17 cellular contexts compared by ENCODE assay signal in the genomic region with DNA sequence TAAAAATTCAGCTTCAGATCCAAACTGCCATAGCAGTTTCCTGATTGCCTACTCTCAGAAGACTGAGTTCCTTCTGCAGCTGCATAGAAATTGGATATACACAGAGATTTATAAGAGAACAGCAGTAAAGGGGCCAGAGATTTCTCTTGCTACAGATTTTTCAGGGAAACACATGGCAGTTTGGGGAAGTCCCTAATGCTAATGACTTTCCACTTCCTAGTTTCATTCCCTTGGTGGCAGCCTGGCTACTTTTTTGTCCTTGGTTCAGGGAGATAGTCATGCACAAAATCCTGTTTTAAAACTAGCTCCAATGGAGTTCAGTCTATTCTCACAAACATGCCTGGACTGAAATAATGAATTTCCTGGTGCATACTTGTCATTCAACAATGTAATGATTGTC.
A peak's percentile ranks its signal among the peaks of the same experiment; 100 is the strongest.
DNase-seq lines count a peak whose midpoint lies in the region; ATAC-seq, FAIRE-seq and TF ChIP-seq lines count a peak whose summit lies in the region.
"Had no signal": no experiment of that assay in that cellular context is flagged by ENCODE, and none has a peak within 500 bp of the region (broad histone marks: within the 10 kb centered on the region; RNA-seq: fewer than 3 reads in every experiment).

No MANE protein-coding gene starts in this region.

- no peaks in the 10 kb centered on the region for H3K79me2 ChIP-seq in H1 (ENCODE audit: control insufficient read depth in 1 of 2, insufficient read depth in 2 of 2, low read length in 2 of 2)

- H2BK12ac ChIP-seq in H1 (ENCODE audit: low read depth, low read length) = no peak overlapping the region

- no peak overlapping the region for H2BK120ac ChIP-seq in H1 (replicated peaks; ENCODE audit: low read depth, low read length)

- H3K23me2 ChIP-seq in H1 (ENCODE audit: low read depth, low read length) = no peaks in the 10 kb centered on the region

- TF ChIP-seq CTCF in H1 (IDR thresholded peaks at IDR 0.05; ENCODE audit: control extremely low read depth in 1 of 3, insufficient read depth in 1 of 3, low read depth in 1 of 3, low read length in 3 of 3) = no peak
- no peak for TF ChIP-seq CTCF in brain microvascular endothelial cell (IDR thresholded peaks at IDR 0.05; ENCODE audit: low read depth, low read length, missing control alignments)

- CTCF ChIA-PET in H1 (lab: Charles Lee; ENCODE audit: partially characterized antibody) = interaction anchor here (0.6 to 1.2 kb wide), 4 partner anchors 9 to 419 kb away, joined by 3 to 5 read pairs (median 3); no protein-coding TSS in a partner anchor

- no peak for TF ChIP-seq RAD21 in H1 (IDR thresholded peaks at IDR 0.05 in 1 of 2, conservative IDR thresholded peaks at IDR 0.05 in 1 of 2; ENCODE audit: low read depth in 2 of 2, low read length in 2 of 2)

- H2BK20ac ChIP-seq in H1 (ENCODE audit: low read length) = no peak overlapping the region

- no peaks in the 10 kb centered on the region for H3K36me3 ChIP-seq in H1 (ENCODE audit: control insufficient read depth in 2 of 4, insufficient read depth in 4 of 4, low read length in 3 of 4)
- H3K36me3 ChIP-seq in brain microvascular endothelial cell (replicated peaks) = no peaks in the 10 kb centered on the region
- H3K36me3 ChIP-seq: Peyer's patch had no signal

- no peak overlapping the region for H2AK5ac ChIP-seq in H1 (ENCODE audit: low read depth, low read length)

- no peak for FAIRE-seq in H1 (lab: Jason Lieb, UNC)
- FAIRE-seq: G401.6, GM12891, HTR-8/SVneo had no signal

- no peak overlapping the region for H3K56ac ChIP-seq in H1 (replicated peaks; ENCODE audit: insufficient read length, low read depth, low read length)

- H3K4me2 ChIP-seq in H1 (ENCODE audit: insufficient read depth in 1 of 2, low read depth in 2 of 2, low read length in 2 of 2) = no peak overlapping the region
- H3K4me2 ChIP-seq: A549 had no signal

- no peak overlapping the region for H3K23ac ChIP-seq in H1 (ENCODE audit: insufficient read length)

- no peaks in the 10 kb centered on the region for H3K4me1 ChIP-seq in H1 (replicated peaks in 1 of 4; ENCODE audit: control insufficient read depth in 3 of 4, insufficient read depth in 4 of 4, low read length in 3 of 4)
- H3K4me1 ChIP-seq: A549, Caco-2, Peyer's patch had no signal

- H2BK15ac ChIP-seq in H1 (ENCODE audit: low read length) = no peak overlapping the region

- peak overlapping the region; percentile 61 for H2AFZ ChIP-seq in H1 (ENCODE audit: low read length)

- H3K14ac ChIP-seq in H1 (ENCODE audit: insufficient read length) = no peak overlapping the region

- TF ChIP-seq POLR2A in H1 (IDR thresholded peaks at IDR 0.05; ENCODE audit: control extremely low read depth in 1 of 2, low read depth in 2 of 2, low read length in 2 of 2) = no peak

- H4K5ac ChIP-seq in H1 (ENCODE audit: insufficient read length, low read depth, low read length) = no peak overlapping the region

- peak; percentile 29 for DNase-seq in Ammon's horn (ENCODE audit: low spot score)
- DNase-seq in M059J (ENCODE audit: low read depth) = peak; percentile 32
- no peak for DNase-seq in H1 (ENCODE audit: low read depth in 1 of 2, low spot score in 2 of 2)
- DNase-seq in pons (ENCODE audit: low spot score) = peak; percentile 42
- DNase-seq in brain microvascular endothelial cell = no peak
- no peak for DNase-seq in KG1 (lab: John Stamatoyannopoulos, UW)
- DNase-seq: Caco-2, DMS79 treated with DMSO at 0.1 percent for 48 hours, NCI-H1105, NCI-H1694 treated with DMSO at 0.1 percent for 48 hours, Peyer's patch, SHP77 treated with DMSO at 0.1 percent for 48 hours had no signal

- H3K27ac ChIP-seq in H1 (ENCODE audit: low read depth, low read length) (no peak overlapping the region), brain microvascular endothelial cell (no peak overlapping the region)
- H3K27ac ChIP-seq: A549, Peyer's patch had no signal

- POLR2A ChIA-PET in H1 (lab: Charles Lee; ENCODE audit: partially characterized antibody) = no interaction called here

- no peak overlapping the region for H3K4ac ChIP-seq in H1 (replicated peaks; ENCODE audit: insufficient read length, low read depth, low read length)

- no peak overlapping the region for H3K18ac ChIP-seq in H1 (ENCODE audit: extremely low read depth, low read length)

- H3K27me3 ChIP-seq in H1 (replicated peaks in 1 of 4; ENCODE audit: control insufficient read depth in 3 of 4, extremely low read depth in 1 of 4, insufficient read depth in 3 of 4, low read length in 3 of 4) (peaks cover 0 to 1% (median 0%) of the 10 kb centered on the region in 4 experiments; a peak in 1 of 7 replicates), brain microvascular endothelial cell (replicated peaks) (no peaks in the 10 kb centered on the region)
- H3K27me3 ChIP-seq: Peyer's patch had no signal

- H3K4me3 ChIP-seq in H1 (ENCODE audit: extremely low read depth in 1 of 4, insufficient read depth in 2 of 4, low read depth in 3 of 4, low read length in 4 of 4) = no peak overlapping the region
- no peak overlapping the region for H3K4me3 ChIP-seq in brain microvascular endothelial cell (ENCODE audit: low read depth, low read length)
- H3K4me3 ChIP-seq: A549, Peyer's patch had no signal

- no peak for TF ChIP-seq EP300 in H1 (IDR thresholded peaks at IDR 0.05; ENCODE audit: borderline replicate concordance in 1 of 2, low read depth in 2 of 2, low read length in 2 of 2)

- H2BK5ac ChIP-seq in H1 (ENCODE audit: low read depth, low read length) = no peak overlapping the region

- in situ Hi-C loops in brain microvascular endothelial cell (cut with HindIII; ENCODE audit: low pct_ligation_motif_present, low sequenced_read_pairs) = no loop called here

- no peaks in the 10 kb centered on the region for H3K79me1 ChIP-seq in H1 (ENCODE audit: low read depth, low read length)

- H4K8ac ChIP-seq in H1 (ENCODE audit: extremely low read depth, insufficient read depth, low read length) = no peak overlapping the region

- ATAC-seq in GM21367 (IDR thresholded peaks at IDR 0.05; ENCODE audit: unreplicated experiment) = no peak
- ATAC-seq: A549 had no signal

- no peak overlapping the region for H4K91ac ChIP-seq in H1 (replicated peaks; ENCODE audit: insufficient read length, low read length)

- H3K9ac ChIP-seq in H1 (replicated peaks in 1 of 4; ENCODE audit: extremely low read depth in 1 of 4, low read depth in 3 of 4, low read length in 3 of 4) = no peak overlapping the region

- H3K9me3 ChIP-seq in H1 (ENCODE audit: insufficient read depth in 2 of 2, low read depth in 1 of 2, low read length in 1 of 2) = no peaks in the 10 kb centered on the region
- H3K9me3 ChIP-seq: A549, Caco-2, Peyer's patch had no signal

- H4K20me1 ChIP-seq in H1 (replicated peaks in 1 of 2; ENCODE audit: control insufficient read depth in 1 of 2, insufficient read depth in 2 of 2, low read length in 2 of 2) = no peaks in the 10 kb centered on the region

TF ChIP-seq in H1, 55 proteins besides CTCF, POLR2A, EP300 and RAD21:
- TF ChIP-seq NRF1 (IDR thresholded peaks at IDR 0.05; ENCODE audit: low read depth, low read length) (no peak), CHD2 (IDR thresholded peaks at IDR 0.05; ENCODE audit: low read length) (no peak)
- TF ChIP-seq, protein P1, sequence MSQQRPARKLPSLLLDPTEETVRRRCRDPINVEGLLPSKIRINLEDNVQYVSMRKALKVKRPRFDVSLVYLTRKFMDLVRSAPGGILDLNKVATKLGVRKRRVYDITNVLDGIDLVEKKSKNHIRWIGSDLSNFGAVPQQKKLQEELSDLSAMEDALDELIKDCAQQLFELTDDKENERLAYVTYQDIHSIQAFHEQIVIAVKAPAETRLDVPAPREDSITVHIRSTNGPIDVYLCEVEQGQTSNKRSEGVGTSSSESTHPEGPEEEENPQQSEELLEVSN (IDR thresholded peaks at IDR 0.05) = 0 out of 2 replicates have a peak, but pooled peaks have one; percentile 12

Comparison
In these comparisons a context has a peak if more than half of its experiments do, and no peak if none do; other contexts are left out.
1. DNase-seq: peak in Ammon's horn (single experiment), M059J (single experiment) and pons (single experiment); none in H1 (0 of 2), brain microvascular endothelial cell (single experiment) and KG1 (single experiment).